In the genomic region with DNA sequence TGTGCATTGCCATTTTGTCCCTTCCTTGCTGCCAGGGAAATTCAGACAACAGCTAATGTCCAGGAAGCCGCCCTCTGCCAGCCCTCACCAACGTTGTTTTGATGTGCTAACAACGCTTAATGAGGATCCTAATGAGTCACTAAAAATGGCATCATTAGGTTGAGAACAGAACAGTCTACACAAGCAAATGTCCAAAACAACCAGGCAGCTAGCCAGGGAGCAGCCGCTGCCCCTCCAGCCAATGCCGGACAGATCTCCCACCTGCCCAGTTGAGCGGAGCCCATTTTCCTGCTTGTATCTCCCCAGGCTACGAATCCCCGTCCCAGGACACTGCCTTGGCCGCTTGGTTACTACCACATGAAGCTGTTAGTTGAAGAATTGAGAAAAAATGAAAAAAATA, we compare ENCODE assay signal across 19 cellular contexts. TPM values are rescaled to one million over a fixed set of nuclear protein-coding genes. Genes with fewer than 3 reads are reported as not detected.
DNase-seq lines count a peak whose midpoint lies in the region; ATAC-seq and TF ChIP-seq lines count a peak whose summit lies in the region.
"Had no signal": no experiment of that assay in that cellular context is flagged by ENCODE, and none has a peak within 500 bp of the region (broad histone marks: within the 10 kb centered on the region; RNA-seq: fewer than 3 reads in every experiment).

No MANE protein-coding gene starts in this region.

- H3K27ac ChIP-seq in endodermal cell (ENCODE audit: low read depth, low read length): no peak overlapping the region
- no peak overlapping the region for H3K27ac ChIP-seq in spleen

- TF ChIP-seq CTCF in endodermal cell (conservative IDR thresholded peaks at IDR 0.05) (no peak), spleen (IDR thresholded peaks at IDR 0.05 in 8 of 11, conservative IDR thresholded peaks at IDR 0.05 in 3 of 11) (no peak)

- H3K4me3 ChIP-seq in endodermal cell (ENCODE audit: low read length) (no peak overlapping the region), spleen (no peak overlapping the region)
- H3K4me3 ChIP-seq: HAP-1 had no signal

- H3K27me3 Mint-ChIP-seq in endodermal cell (ENCODE audit: insufficient read depth): peaks cover 8% of the 10 kb centered on the region
- peaks cover 34 to 37% of the 10 kb centered on the region in 2 donors for H3K27me3 Mint-ChIP-seq in natural killer cell treated with Interleukin-12 subunit alpha and Interleukin-12 subunit beta and Interleukin-15 and Interleukin-18, amount 100 ng/mL, for 72 hours

- peaks cover 14% of the 10 kb centered on the region for H3K9me3 ChIP-seq in endodermal cell (ENCODE audit: control insufficient read depth, low read length)
- peaks cover 0 to 24% (median 18%) of the 10 kb centered on the region in 8 donors for H3K9me3 ChIP-seq in spleen
- H3K9me3 ChIP-seq: HAP-1 had no signal

- no peak for TF ChIP-seq POLR2A in spleen (IDR thresholded peaks at IDR 0.05)

- peak; percentile 41 for DNase-seq in activated effector memory CD4-positive, alpha-beta T cell treated with anti-CD3 and anti-CD28 coated beads, Interleukin-2, amount 50 U/mL, for 16 hours
- no peak for DNase-seq in activated effector memory CD4-positive, alpha-beta T cell treated with Interleukin-2 at 50 U/mL for 16 hours
- peak; percentile 20 for DNase-seq in endodermal cell
- peak; percentile 27 for DNase-seq in spleen
- DNase-seq in NCI-H1436 (lab: John Stamatoyannopoulos, UW): no peak
- DNase-seq in NCI-H2029 treated with DMSO at 0.1 percent for 48 hours (lab: John Stamatoyannopoulos, UW): no peak
- DNase-seq in SIG-M5 treated with dmso at 0.1 percent for 504 hours (lab: John Stamatoyannopoulos, UW; ENCODE audit: unreplicated experiment): no peak
- DNase-seq in natural killer cell treated with Interleukin-12 subunit alpha and Interleukin-12 subunit beta and Interleukin-15 and Interleukin-18, amount 100 ng/mL, for 72 hours (ENCODE audit: low spot score): no peak
- DNase-seq: Calu3; CD4-positive, alpha-beta memory T cell; NCI-H1105 treated with DMSO at 0.1 percent for 48 hours; NCI-H187 treated with DMSO at 0.1 percent for 48 hours; NCI-H2171; NCI-H446; NCI-H748 treated with DMSO at 0.1 percent for 48 hours; PC-3 had no signal

- H3K4me3 Mint-ChIP-seq in endodermal cell: no peak overlapping the region
- H3K4me3 Mint-ChIP-seq in natural killer cell treated with Interleukin-12 subunit alpha and Interleukin-12 subunit beta and Interleukin-15 and Interleukin-18, amount 100 ng/mL, for 72 hours: no peak overlapping the region
- H3K4me3 Mint-ChIP-seq: CD4-positive, alpha-beta memory T cell; IgD-negative memory B cell had no signal

- no peaks in the 10 kb centered on the region for H3K4me1 ChIP-seq in endodermal cell (ENCODE audit: control insufficient read depth, insufficient read depth, low read length)
- H3K4me1 ChIP-seq in spleen: no peaks in the 10 kb centered on the region
- H3K4me1 ChIP-seq: HAP-1 had no signal

- H3K27me3 ChIP-seq in endodermal cell (ENCODE audit: control insufficient read depth, insufficient read depth, low read length, poor library complexity, severe bottlenecking): no peaks in the 10 kb centered on the region
- peaks cover 0 to 72% (median 15%) of the 10 kb centered on the region in 7 donors for H3K27me3 ChIP-seq in spleen (replicated peaks in 1 of 7)

- no peaks in the 10 kb centered on the region for H3K9me3 Mint-ChIP-seq in endodermal cell
- peaks cover 7% of the 10 kb centered on the region for H3K9me3 Mint-ChIP-seq in natural killer cell treated with Interleukin-12 subunit alpha and Interleukin-12 subunit beta and Interleukin-15 and Interleukin-18, amount 100 ng/mL, for 72 hours

- H3K4me1 Mint-ChIP-seq in endodermal cell: peaks cover 8% of the 10 kb centered on the region
- H3K4me1 Mint-ChIP-seq in natural killer cell treated with Interleukin-12 subunit alpha and Interleukin-12 subunit beta and Interleukin-15 and Interleukin-18, amount 100 ng/mL, for 72 hours (ENCODE audit: low read depth in 2 of 2): peaks cover 0 to under 1% of the 10 kb centered on the region in 2 donors
- H3K4me1 Mint-ChIP-seq: CD4-positive, alpha-beta memory T cell had no signal

- H3K36me3 ChIP-seq in endodermal cell (ENCODE audit: control insufficient read depth, insufficient read depth, low read length): no peaks in the 10 kb centered on the region
- no peaks in the 10 kb centered on the region for H3K36me3 ChIP-seq in spleen
- H3K36me3 ChIP-seq: HAP-1 had no signal

- no peak overlapping the region for H3K9ac ChIP-seq in endodermal cell (ENCODE audit: extremely low read depth, low read length, poor library complexity, severe bottlenecking)

- intact Hi-C loops in spleen (cut with DNase I; ENCODE audit: low total_unique reads): no loop called here

- no peaks in the 10 kb centered on the region for H3K36me3 Mint-ChIP-seq in endodermal cell (ENCODE audit: low read depth)
- peaks cover 12% of the 10 kb centered on the region for H3K36me3 Mint-ChIP-seq in natural killer cell treated with Interleukin-12 subunit alpha and Interleukin-12 subunit beta and Interleukin-15 and Interleukin-18, amount 100 ng/mL, for 72 hours
- H3K36me3 Mint-ChIP-seq: IgD-negative memory B cell had no signal

- 91 to 94% methylated on average over 7 to 9 of the region's 9 CpGs for WGBS in endodermal cell (ENCODE audit: insufficient coverage in 1 of 2, insufficient read length in 1 of 2), 2 experiments
- 80 to 87% (median 85%) methylated on average over 9 of the region's 9 CpGs for WGBS in spleen, 5 donors

- no peak overlapping the region for H3K27ac Mint-ChIP-seq in endodermal cell
- H3K27ac Mint-ChIP-seq in natural killer cell treated with Interleukin-12 subunit alpha and Interleukin-12 subunit beta and Interleukin-15 and Interleukin-18, amount 100 ng/mL, for 72 hours: no peak overlapping the region
- H3K27ac Mint-ChIP-seq: CD4-positive, alpha-beta memory T cell; IgD-negative memory B cell had no signal

- ATAC-seq in natural killer cell treated with Interleukin-12 subunit alpha and Interleukin-12 subunit beta and Interleukin-15 and Interleukin-18, amount 100 ng/mL, for 72 hours: no peak
- ATAC-seq: PC-3 had no signal

RNA-seq across cellular contexts. Expression of a gene that starts 40.4 kb away (rescaled TPM):
- 1 to 10 TPM in 1 of 2 donors, under 1 TPM in 1; 0.89 to 1.4 TPM for total RNA-seq in endodermal cell
- polyA plus RNA-seq in endodermal cell (2013, experiment 1 of 2): 3.4 TPM
- 3.0 TPM for polyA plus RNA-seq in endodermal cell (2013, experiment 2 of 2)
- not detected for total RNA-seq in spleen
- polyA plus RNA-seq in spleen: under 1 TPM in 2 of 3 donors, not detected in 1; 0.03 to 0.06 TPM
- not detected for total RNA-seq in natural killer cell treated with Interleukin-12 subunit alpha and Interleukin-12 subunit beta and Interleukin-15 and Interleukin-18, amount 100 ng/mL, for 72 hours
- total RNA-seq: CD4-positive, alpha-beta memory T cell had no signal
- polyA plus RNA-seq: BJ; CD4-positive, alpha-beta memory T cell; IgD-negative memory B cell had no signal

Comparison
In these comparisons a context has a peak if more than half of its experiments do, and no peak if none do; other contexts are left out.
1. DNase-seq: peak in activated effector memory CD4-positive, alpha-beta T cell treated with anti-CD3 and anti-CD28 coated beads, Interleukin-2, amount 50 U/mL, for 16 hours (single experiment), endodermal cell (single experiment) and spleen (single experiment); none in activated effector memory CD4-positive, alpha-beta T cell treated with Interleukin-2 at 50 U/mL for 16 hours (single experiment), NCI-H1436 (single experiment), NCI-H2029 treated with DMSO at 0.1 percent for 48 hours (single experiment), SIG-M5 treated with dmso at 0.1 percent for 504 hours (single experiment) and natural killer cell treated with Interleukin-12 subunit alpha and Interleukin-12 subunit beta and Interleukin-15 and Interleukin-18, amount 100 ng/mL, for 72 hours (single experiment).